Comparison of ENCODE assay signal across 23 cellular contexts in the genomic region with DNA sequence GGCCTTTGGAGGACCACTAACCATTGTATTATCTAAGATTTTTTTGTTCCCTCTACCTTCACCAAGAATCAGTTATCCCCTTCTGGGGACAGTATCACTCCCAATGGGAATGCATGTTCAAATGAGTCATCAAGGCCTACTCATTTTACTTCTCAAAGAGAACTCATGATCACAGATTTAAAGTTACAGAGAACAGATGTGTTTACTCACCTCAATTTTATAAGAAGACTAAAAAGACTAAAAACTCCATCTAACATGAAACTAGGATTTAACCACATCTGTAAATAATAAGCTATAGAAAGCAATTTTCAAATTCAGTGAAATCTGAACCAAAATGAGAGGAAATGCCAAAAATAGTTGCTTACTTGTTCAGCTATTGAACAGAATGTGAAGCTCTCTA.
DNase-seq lines count a peak whose midpoint lies in the region; ATAC-seq, FAIRE-seq and TF ChIP-seq lines count a peak whose summit lies in the region.
"Had no signal": no experiment of that assay in that cellular context is flagged by ENCODE, and none has a peak within 500 bp of the region (broad histone marks: within the 10 kb centered on the region; RNA-seq: fewer than 3 reads in every experiment).

No MANE protein-coding gene starts in this region.

- H3K4me3 Mint-ChIP-seq in astrocyte (ENCODE audit: unreplicated experiment) = no peak overlapping the region
- H3K4me3 Mint-ChIP-seq: activated B cell treated with CpG ODN at 0.5 μM for 24 hours; activated CD8-positive, alpha-beta memory T cell treated with anti-CD3 and anti-CD28 coated beads, Interleukin-2, amount 10 ng/mL, durations not matched to agents 7 days and 5 days; activated naive CD4-positive, alpha-beta T cell treated with anti-CD3 and anti-CD28 coated beads, Interleukin-2, amount 10 ng/mL, durations not matched to agents 7 days and 5 days; central memory CD8-positive, alpha-beta T cell; IgD-negative memory B cell; stimulated activated naive CD8-positive, alpha-beta T cell treated with anti-CD3 and anti-CD28 coated beads, Interleukin-15, amount 100 ng/mL, for 72 hours; T-cell had no signal

- no peaks in the 10 kb centered on the region for H3K36me3 Mint-ChIP-seq in astrocyte (ENCODE audit: low read depth, unreplicated experiment)
- H3K36me3 Mint-ChIP-seq: activated CD8-positive, alpha-beta memory T cell treated with anti-CD3 and anti-CD28 coated beads, Interleukin-2, amount 10 ng/mL, durations not matched to agents 7 days and 5 days; activated naive CD4-positive, alpha-beta T cell treated with anti-CD3 and anti-CD28 coated beads, Interleukin-2, amount 10 ng/mL, durations not matched to agents 7 days and 5 days; IgD-negative memory B cell; T-cell had no signal

- no peaks in the 10 kb centered on the region for H3K9me3 ChIP-seq in astrocyte (ENCODE audit: insufficient read depth, low read depth, low read length)
- H3K9me3 ChIP-seq: heart right ventricle had no signal

- peaks cover 11% of the 10 kb centered on the region for H3K4me1 Mint-ChIP-seq in astrocyte (ENCODE audit: low read depth, unreplicated experiment)
- H3K4me1 Mint-ChIP-seq: activated B cell treated with CpG ODN at 0.5 μM for 24 hours; activated CD8-positive, alpha-beta memory T cell treated with anti-CD3 and anti-CD28 coated beads, Interleukin-2, amount 10 ng/mL, durations not matched to agents 7 days and 5 days; activated naive CD4-positive, alpha-beta T cell treated with anti-CD3 and anti-CD28 coated beads, Interleukin-2, amount 10 ng/mL, durations not matched to agents 7 days and 5 days; central memory CD8-positive, alpha-beta T cell; IgD-negative memory B cell; stimulated activated naive CD8-positive, alpha-beta T cell treated with anti-CD3 and anti-CD28 coated beads, Interleukin-15, amount 100 ng/mL, for 72 hours; T-cell had no signal

- H3K27ac Mint-ChIP-seq in astrocyte (ENCODE audit: unreplicated experiment) = peak overlapping the region; percentile 56
- H3K27ac Mint-ChIP-seq: activated B cell treated with CpG ODN at 0.5 μM for 24 hours; activated CD8-positive, alpha-beta memory T cell treated with anti-CD3 and anti-CD28 coated beads, Interleukin-2, amount 10 ng/mL, durations not matched to agents 7 days and 5 days; activated naive CD4-positive, alpha-beta T cell treated with anti-CD3 and anti-CD28 coated beads, Interleukin-2, amount 10 ng/mL, durations not matched to agents 7 days and 5 days; stimulated activated naive CD8-positive, alpha-beta T cell treated with anti-CD3 and anti-CD28 coated beads, Interleukin-15, amount 100 ng/mL, for 72 hours; T-cell had no signal

- no peaks in the 10 kb centered on the region for H3K36me3 ChIP-seq in ACC112 (ENCODE audit: insufficient read depth, low read length)
- no peaks in the 10 kb centered on the region for H3K36me3 ChIP-seq in astrocyte (ENCODE audit: insufficient read depth, low read length)
- H3K36me3 ChIP-seq: heart right ventricle had no signal

- H3K27me3 Mint-ChIP-seq in astrocyte (ENCODE audit: low read depth, unreplicated experiment) = no peaks in the 10 kb centered on the region
- H3K27me3 Mint-ChIP-seq: activated CD8-positive, alpha-beta memory T cell treated with anti-CD3 and anti-CD28 coated beads, Interleukin-2, amount 10 ng/mL, durations not matched to agents 7 days and 5 days; activated naive CD4-positive, alpha-beta T cell treated with anti-CD3 and anti-CD28 coated beads, Interleukin-2, amount 10 ng/mL, durations not matched to agents 7 days and 5 days; central memory CD8-positive, alpha-beta T cell; IgD-negative memory B cell; stimulated activated naive CD8-positive, alpha-beta T cell treated with anti-CD3 and anti-CD28 coated beads, Interleukin-15, amount 100 ng/mL, for 72 hours had no signal

- H2AFZ ChIP-seq in ACC112 (ENCODE audit: low read length, unreplicated experiment) = peak overlapping the region; percentile 73
- no peak overlapping the region for H2AFZ ChIP-seq in astrocyte (ENCODE audit: low read depth, low read length)
- H2AFZ ChIP-seq: parathyroid adenoma had no signal

- no peaks in the 10 kb centered on the region for H3K79me2 ChIP-seq in ACC112 (ENCODE audit: control insufficient read depth, insufficient read depth, low read length, unreplicated experiment)
- H3K79me2 ChIP-seq in astrocyte (ENCODE audit: insufficient read depth, low read length) = no peaks in the 10 kb centered on the region
- H3K79me2 ChIP-seq: parathyroid adenoma had no signal

- ATAC-seq in GM18873 (IDR thresholded peaks at IDR 0.05; ENCODE audit: low FRiP score, unreplicated experiment) (no peak), GM19452 (IDR thresholded peaks at IDR 0.05; ENCODE audit: unreplicated experiment) (no peak)
- ATAC-seq: activated CD8-positive, alpha-beta memory T cell treated with anti-CD3 and anti-CD28 coated beads, Interleukin-2, amount 10 ng/mL, durations not matched to agents 7 days and 5 days; heart right ventricle; stimulated activated naive CD8-positive, alpha-beta T cell treated with anti-CD3 and anti-CD28 coated beads, Interleukin-15, amount 100 ng/mL, for 72 hours; T-cell had no signal

- DNase-seq in H54 (ENCODE audit: insufficient read length, low spot score) = no peak
- DNase-seq in astrocyte (ENCODE audit: low read depth) = peak; percentile 32
- DNase-seq in foreskin fibroblast = peak; percentile 25 to 60
- no peak for DNase-seq in GOT3 (lab: John Stamatoyannopoulos, UW)
- DNase-seq in DMS 273 treated with DMSO at 0.1 percent for 48 hours (lab: John Stamatoyannopoulos, UW) = no peak
- DNase-seq: activated B cell treated with CpG ODN at 0.5 μM for 24 hours; activated CD8-positive, alpha-beta memory T cell treated with anti-CD3 and anti-CD28 coated beads, Interleukin-2, amount 10 ng/mL, durations not matched to agents 7 days and 5 days; activated naive CD4-positive, alpha-beta T cell treated with anti-CD3 and anti-CD28 coated beads, Interleukin-2, amount 10 ng/mL, durations not matched to agents 7 days and 5 days; Calu3; heart right ventricle; kidney; NCI-H1092; NCI-H82; stimulated activated naive CD8-positive, alpha-beta T cell treated with anti-CD3 and anti-CD28 coated beads, Interleukin-15, amount 100 ng/mL, for 72 hours; T-cell had no signal

- peak; percentile 83 for FAIRE-seq in H54 (lab: Jason Lieb, UNC)
- no peak for FAIRE-seq in astrocyte (lab: Jason Lieb, UNC)
- FAIRE-seq: endometrium, kidney, RCC 7860 had no signal

- peak overlapping the region; percentile 63 for H3K27ac ChIP-seq in ACC112 (ENCODE audit: low read depth, low read length)
- no peak overlapping the region for H3K27ac ChIP-seq in astrocyte (ENCODE audit: low read depth, low read length)
- H3K27ac ChIP-seq: heart right ventricle, parathyroid adenoma had no signal

- TF ChIP-seq POLR2A in H54 (IDR thresholded peaks at IDR 0.05; ENCODE audit: low read depth, low read length) = no peak

- H3K9me3 Mint-ChIP-seq in astrocyte (ENCODE audit: unreplicated experiment) = no peaks in the 10 kb centered on the region
- H3K9me3 Mint-ChIP-seq: activated B cell treated with CpG ODN at 0.5 μM for 24 hours; activated naive CD4-positive, alpha-beta T cell treated with anti-CD3 and anti-CD28 coated beads, Interleukin-2, amount 10 ng/mL, durations not matched to agents 7 days and 5 days; IgD-negative memory B cell; stimulated activated naive CD8-positive, alpha-beta T cell treated with anti-CD3 and anti-CD28 coated beads, Interleukin-15, amount 100 ng/mL, for 72 hours; T-cell had no signal

- no peak for TF ChIP-seq CTCF in astrocyte (IDR thresholded peaks at IDR 0.05; ENCODE audit: insufficient read depth, low read depth, low read length)
- no peak for TF ChIP-seq CTCF in foreskin fibroblast (IDR thresholded peaks at IDR 0.05; ENCODE audit: low read depth, low read length)

- peaks cover 19% of the 10 kb centered on the region for H3K4me1 ChIP-seq in ACC112 (ENCODE audit: control insufficient read depth, insufficient read depth, low read length, unreplicated experiment)
- H3K4me1 ChIP-seq in astrocyte (ENCODE audit: insufficient read depth, low read length) = peaks cover 8% of the 10 kb centered on the region
- H3K4me1 ChIP-seq: heart right ventricle, parathyroid adenoma had no signal

- H3K27me3 ChIP-seq in ACC112 (ENCODE audit: insufficient read depth, low read length) (no peaks in the 10 kb centered on the region), astrocyte (ENCODE audit: insufficient read depth, low read length) (no peaks in the 10 kb centered on the region)
- H3K27me3 ChIP-seq: heart right ventricle had no signal

- H3K4me2 ChIP-seq in astrocyte (ENCODE audit: low read length) = peak overlapping the region; percentile 9

- no peak overlapping the region for H3K9ac ChIP-seq in astrocyte (ENCODE audit: low read length)
- H3K9ac ChIP-seq: parathyroid adenoma had no signal

- H3K4me3 ChIP-seq in ACC112 (ENCODE audit: low read depth, low read length) = peak overlapping the region; percentile 23; the same call in 1 of the 2 replicates
- no peak overlapping the region for H3K4me3 ChIP-seq in astrocyte (ENCODE audit: insufficient read depth, low read depth, low read length)
- H3K4me3 ChIP-seq in foreskin fibroblast (ENCODE audit: low read depth in 1 of 2, low read length in 2 of 2) = no peak overlapping the region
- H3K4me3 ChIP-seq: heart right ventricle had no signal

- H4K20me1 ChIP-seq in astrocyte (ENCODE audit: insufficient read depth, low read length) = no peaks in the 10 kb centered on the region

Comparison
In these comparisons a context has a peak if more than half of its experiments do, and no peak if none do; other contexts are left out.
1. DNase-seq: peak in astrocyte (single experiment) and foreskin fibroblast (2 of 2); none in H54 (single experiment), GOT3 (single experiment) and DMS 273 treated with DMSO at 0.1 percent for 48 hours (single experiment).